In genomic region chr16:22098538-22099255, GRCh38 we compare ENCODE assay signal across 8 cellular contexts. TPM values are rescaled to one million over a fixed set of nuclear protein-coding genes. Genes with fewer than 3 reads are reported as not detected.
DNase-seq lines count a peak whose midpoint lies in the region; ATAC-seq, FAIRE-seq and TF ChIP-seq lines count a peak whose summit lies in the region.

No MANE protein-coding gene starts in this region.

- no peak overlapping the region; a peak in 2 of 7 replicates for H3K9ac ChIP-seq in H1 (replicated peaks in 1 of 4; ENCODE audit: extremely low read depth in 1 of 4, low read depth in 3 of 4, low read length in 3 of 4)

- no peak overlapping the region for H4K8ac ChIP-seq in H1 (ENCODE audit: extremely low read depth, insufficient read depth, low read length)

- no peak overlapping the region for H4K5ac ChIP-seq in H1 (ENCODE audit: insufficient read length, low read depth, low read length)

- TF ChIP-seq RAD21 in H1 (IDR thresholded peaks at IDR 0.05 in 1 of 2, conservative IDR thresholded peaks at IDR 0.05 in 1 of 2; ENCODE audit: low read depth in 2 of 2, low read length in 2 of 2): peak; percentile 77 to 80

- H2BK120ac ChIP-seq in H1 (replicated peaks; ENCODE audit: low read depth, low read length): no peak overlapping the region

- 64% methylated on average over 8 of the region's 8 CpGs; no CpG with 5 or more reads in 1 of the 2 experiments for WGBS in H1 (ENCODE audit: extremely low coverage in 1 of 2, insufficient coverage in 1 of 2, insufficient read length in 1 of 2, insufficient replicate concordance in 2 of 2, low coverage in 1 of 2, low lambda C conversion rate in 2 of 2, missing lambda C conversion rate in 1 of 2), 2 experiments
- WGBS in suprapubic skin: 51% methylated on average over 8 of the region's 8 CpGs

- peaks cover 12 to 17% (median 14%) of the 10 kb centered on the region in 3 donors for H3K27me3 Mint-ChIP-seq in naive B cell

- H3K4me3 ChIP-seq in H1 (ENCODE audit: extremely low read depth in 1 of 4, insufficient read depth in 2 of 4, low read depth in 3 of 4, low read length in 4 of 4) (no peak overlapping the region), suprapubic skin (no peak overlapping the region)

- no peak overlapping the region; the same call in 1 of the 2 replicates for H2BK12ac ChIP-seq in H1 (ENCODE audit: low read depth, low read length)

- in situ Hi-C loops in KBM-7 (cut with MboI; ENCODE audit: low pct_unique_long_range_greater_than_20kb, low sequenced_read_pairs): no loop called here

- H3K79me1 ChIP-seq in H1 (ENCODE audit: low read depth, low read length): no peaks in the 10 kb centered on the region

- H3K36me3 ChIP-seq in H1 (ENCODE audit: control insufficient read depth in 2 of 4, insufficient read depth in 4 of 4, low read length in 3 of 4) (no peaks in the 10 kb centered on the region), suprapubic skin (no peaks in the 10 kb centered on the region)

- H3K27ac ChIP-seq in H1 (ENCODE audit: low read depth, low read length) (no peak overlapping the region), suprapubic skin (no peak overlapping the region)

- CTCF ChIA-PET in H1 (lab: Charles Lee; ENCODE audit: partially characterized antibody): interaction anchor here (0.6 to 6.0 kb wide), 42 partner anchors 8 to 728 kb away, joined by 3 to 58 read pairs (median 6); no protein-coding TSS in a partner anchor

- peak overlapping the region in 1 of 6 donors; percentile 63 for H3K27ac Mint-ChIP-seq in naive B cell

- H4K91ac ChIP-seq in H1 (replicated peaks; ENCODE audit: insufficient read length, low read length): no peak overlapping the region

- no peak overlapping the region for H2BK15ac ChIP-seq in H1 (ENCODE audit: low read length)

- H3K4me1 ChIP-seq in H1 (replicated peaks in 1 of 4; ENCODE audit: control insufficient read depth in 3 of 4, insufficient read depth in 4 of 4, low read length in 3 of 4) (peaks cover 2 to 8% (median 4%) of the 10 kb centered on the region in 4 experiments; a peak in 4 of 7 replicates), suprapubic skin (no peaks in the 10 kb centered on the region)

- no peak for TF ChIP-seq EP300 in H1 (IDR thresholded peaks at IDR 0.05; ENCODE audit: borderline replicate concordance in 1 of 2, low read depth in 2 of 2, low read length in 2 of 2)
- TF ChIP-seq EP300 in suprapubic skin (IDR thresholded peaks at IDR 0.05): no peak

- no peak overlapping the region for H3K18ac ChIP-seq in H1 (ENCODE audit: extremely low read depth, low read length)

- no peak overlapping the region for H3K4ac ChIP-seq in H1 (replicated peaks; ENCODE audit: insufficient read length, low read depth, low read length)

- H4K20me1 ChIP-seq in H1 (replicated peaks in 1 of 2; ENCODE audit: control insufficient read depth in 1 of 2, insufficient read depth in 2 of 2, low read length in 2 of 2): no peaks in the 10 kb centered on the region

- H3K4me1 Mint-ChIP-seq in naive B cell: peaks cover 0 to 5% (median 4%) of the 10 kb centered on the region in 3 donors

- H3K14ac ChIP-seq in H1 (ENCODE audit: insufficient read length): no peak overlapping the region

- no peak overlapping the region for H2AK5ac ChIP-seq in H1 (ENCODE audit: low read depth, low read length)

- H2BK5ac ChIP-seq in H1 (ENCODE audit: low read depth, low read length): 0 out of 2 replicates have a peak overlapping the region, but pooled peaks have one; percentile 27

- H3K36me3 Mint-ChIP-seq in naive B cell: no peaks in the 10 kb centered on the region

- H2BK20ac ChIP-seq in H1 (ENCODE audit: low read length): no peak overlapping the region

- H2AFZ ChIP-seq in H1 (ENCODE audit: low read length): peak overlapping the region; percentile 72; the same call in 1 of the 2 replicates

- H3K27me3 ChIP-seq in H1 (replicated peaks in 1 of 4; ENCODE audit: control insufficient read depth in 3 of 4, extremely low read depth in 1 of 4, insufficient read depth in 3 of 4, low read length in 3 of 4) (no peaks in the 10 kb centered on the region), suprapubic skin (no peaks in the 10 kb centered on the region)

- peak; percentile 68 to 78 for ATAC-seq in naive B cell (ENCODE audit: low read depth in 2 of 2)

- TF ChIP-seq CTCF in H1 (IDR thresholded peaks at IDR 0.05; ENCODE audit: control extremely low read depth in 1 of 3, insufficient read depth in 1 of 3, low read depth in 1 of 3, low read length in 3 of 3) (peak in 2 of 3 experiments; percentile 81 to 82; a peak in 3 of 4 replicates), suprapubic skin (IDR thresholded peaks at IDR 0.05) (peak in 1 of 2 donors; percentile 37)

- no peak overlapping the region for H3K56ac ChIP-seq in H1 (replicated peaks; ENCODE audit: insufficient read length, low read depth, low read length)

- POLR2A ChIA-PET in H1 (lab: Charles Lee; ENCODE audit: partially characterized antibody): interaction anchor here (0.6 kb wide), 2 partner anchors 90 to 207 kb away, joined by 3 read pairs; no protein-coding TSS in a partner anchor

- H3K9me3 Mint-ChIP-seq in naive B cell: peaks cover 0 to 3% (median 0%) of the 10 kb centered on the region in 7 donors

- TF ChIP-seq POLR2A in H1 (IDR thresholded peaks at IDR 0.05; ENCODE audit: control extremely low read depth in 1 of 2, low read depth in 2 of 2, low read length in 2 of 2): no peak
- no peak for TF ChIP-seq POLR2A in suprapubic skin (IDR thresholded peaks at IDR 0.05)

- peak overlapping the region in 2 of 8 donors; percentile 16 to 57 for H3K4me3 Mint-ChIP-seq in naive B cell

- peak; percentile 60 for DNase-seq in NOMO-1 treated with DMSO at 0.1 percent for 48 hours (lab: John Stamatoyannopoulos, UW; ENCODE audit: unreplicated experiment)
- no peak for DNase-seq in NOMO-1 treated with dmso at 0.1 percent for 144 hours (lab: John Stamatoyannopoulos, UW; ENCODE audit: unreplicated experiment)
- DNase-seq in KBM-7: peak; percentile 70
- DNase-seq in RPMI7951 (ENCODE audit: low read depth): peak; percentile 47
- no peak for DNase-seq in H1 (ENCODE audit: low read depth in 1 of 2, low spot score in 2 of 2)
- DNase-seq in naive B cell: peak; percentile 28
- no peak for DNase-seq in suprapubic skin (ENCODE audit: low spot score in 2 of 2)
- no peak for DNase-seq in NCI-H226

- H3K4me2 ChIP-seq in H1 (ENCODE audit: insufficient read depth in 1 of 2, low read depth in 2 of 2, low read length in 2 of 2): no peak overlapping the region

- H3K9me3 ChIP-seq in H1 (ENCODE audit: insufficient read depth in 2 of 2, low read depth in 1 of 2, low read length in 1 of 2) (no peaks in the 10 kb centered on the region), suprapubic skin (no peaks in the 10 kb centered on the region)

- H3K23ac ChIP-seq in H1 (ENCODE audit: insufficient read length): no peak overlapping the region

- FAIRE-seq in H1 (lab: Jason Lieb, UNC): peak; percentile 84

- H3K79me2 ChIP-seq in H1 (ENCODE audit: control insufficient read depth in 1 of 2, insufficient read depth in 2 of 2, low read length in 2 of 2): no peaks in the 10 kb centered on the region

- H3K23me2 ChIP-seq in H1 (ENCODE audit: low read depth, low read length): no peaks in the 10 kb centered on the region

TF ChIP-seq in H1, 55 proteins besides CTCF, POLR2A, EP300 and RAD21:
- TF ChIP-seq KDM1A (IDR thresholded peaks at IDR 0.05; ENCODE audit: borderline replicate concordance, low read length): no peak
- TF ChIP-seq YY1 (IDR thresholded peaks at IDR 0.05; ENCODE audit: low read depth, low read length): 0 out of 2 replicates have a peak, but pooled peaks have one; percentile 19
- TF ChIP-seq, protein P1, sequence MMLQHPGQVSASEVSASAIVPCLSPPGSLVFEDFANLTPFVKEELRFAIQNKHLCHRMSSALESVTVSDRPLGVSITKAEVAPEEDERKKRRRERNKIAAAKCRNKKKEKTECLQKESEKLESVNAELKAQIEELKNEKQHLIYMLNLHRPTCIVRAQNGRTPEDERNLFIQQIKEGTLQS (IDR thresholded peaks at IDR 0.05; ENCODE audit: insufficient read depth, low read depth, low read length): no peak
TF ChIP-seq in H1: peak in this region for 1.

RNA-seq across cellular contexts. Expression of gene VWA3A, which starts 6.4 kb away (rescaled TPM):
- not detected in 2 replicates for total RNA-seq in RPMI7951 (2014; rRNA removed; shearing (Covaris generic))
- not detected in 2 replicates for total RNA-seq in H1 (2021; fragmentation: NEBNext Ultra II Directional; extraction: Animal tissue kit (Norgen Biotek cat#: 25700))
- 0.03 and 0.05 TPM in 2 replicates for polyA plus RNA-seq in H1 (2011; rRNA removed)
- 0.04 TPM for polyA plus RNA-seq in H1 (2011; cell fraction: cytosol; rRNA removed)
- polyA plus RNA-seq in H1 (2011; cell fraction: nucleus; rRNA removed): 0.10 TPM
- 0.07 to 0.10 TPM in 2 of 4 replicates, not detected in the others for polyA plus RNA-seq in H1 (2012, experiment 1 of 2)
- polyA plus RNA-seq in H1 (2012, experiment 2 of 2): not detected
- polyA plus RNA-seq in H1 (2013, experiment 1 of 2): not detected
- polyA plus RNA-seq in H1 (2013, experiment 2 of 2): 0.04 TPM
- polyA minus RNA-seq in H1 (2011; rRNA and poly(A)+ RNA removed): 0.22 and 0.39 TPM in 2 replicates
- not detected for polyA minus RNA-seq in H1 (2011; cell fraction: cytosol; rRNA and poly(A)+ RNA removed)
- 0.40 TPM for polyA minus RNA-seq in H1 (2011; cell fraction: nucleus; rRNA and poly(A)+ RNA removed)
- under 1 TPM in 1 of 6 donors, not detected in 5; 0.08 TPM for polyA plus RNA-seq in naive B cell (ENCODE audit: low read depth in 6 of 6)
- 1 to 10 TPM in 1 of 4 donors, under 1 TPM in 2, not detected in 1; 0.21 to 1.2 (median 0.26) TPM for total RNA-seq in suprapubic skin

Comparison
In these comparisons a context has a peak if more than half of its experiments do, and no peak if none do; other contexts are left out.
1. DNase-seq: peak in NOMO-1 treated with DMSO at 0.1 percent for 48 hours (single experiment), KBM-7 (single experiment), RPMI7951 (single experiment) and naive B cell (single experiment); none in NOMO-1 treated with dmso at 0.1 percent for 144 hours (single experiment), H1 (0 of 2), suprapubic skin (0 of 2) and NCI-H226 (single experiment).